ENCODE assay signal across 24 cellular contexts in the genomic region with DNA sequence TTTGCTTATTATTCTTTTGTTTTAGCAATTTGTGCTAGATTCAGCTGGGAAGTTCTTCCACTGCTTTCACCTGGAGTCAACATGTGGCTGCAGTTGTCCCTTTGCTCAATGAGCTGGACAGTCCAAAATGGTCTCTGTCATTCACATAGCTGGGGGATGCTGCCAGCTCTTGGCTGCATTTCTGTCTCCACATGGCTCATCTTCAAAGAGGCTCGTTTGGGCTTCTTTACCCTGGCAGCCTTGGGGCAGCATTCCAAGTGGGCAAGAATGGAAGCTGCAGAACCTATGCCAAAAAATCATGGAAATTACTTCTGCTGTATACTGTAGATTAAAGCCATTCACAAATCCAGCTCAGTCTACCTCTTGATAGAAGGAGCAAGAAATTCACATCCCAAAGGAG.
"Had no signal": no experiment of that assay in that cellular context is flagged by ENCODE, and none has a peak within 500 bp of the region (broad histone marks: within the 10 kb centered on the region; RNA-seq: fewer than 3 reads in every experiment).

No MANE protein-coding gene starts in this region.

- H3K4me3 Mint-ChIP-seq: dendritic cell treated with granulocyte-macrophage colony-stimulating factor and Interleukin-4, amounts not matched to agents 40 ng/mL and 50 ng/mL, for 4 days; effector memory CD8-positive, alpha-beta T cell; endodermal cell; memory B cell; naive thymus-derived CD4-positive, alpha-beta T cell; natural killer cell had no signal

- H3K9me3 ChIP-seq: gastrocnemius medialis had no signal

- H3K4me1 Mint-ChIP-seq: endodermal cell; memory B cell; naive thymus-derived CD4-positive, alpha-beta T cell; natural killer cell had no signal

- H3K27me3 Mint-ChIP-seq: effector memory CD8-positive, alpha-beta T cell had no signal

- H3K27ac Mint-ChIP-seq: dendritic cell treated with granulocyte-macrophage colony-stimulating factor and Interleukin-4, amounts not matched to agents 40 ng/mL and 50 ng/mL, for 4 days; effector memory CD8-positive, alpha-beta T cell; endodermal cell; memory B cell; naive thymus-derived CD4-positive, alpha-beta T cell; natural killer cell had no signal

- ATAC-seq: effector memory CD8-positive, alpha-beta T cell; esophagus mucosa; gastrocnemius medialis; heart right ventricle; left cardiac atrium; left lung; left ventricle myocardium superior; lower lobe of right lung; naive thymus-derived CD4-positive, alpha-beta T cell; natural killer cell had no signal

- H3K4me1 ChIP-seq: esophagus squamous epithelium, gastrocnemius medialis, heart right ventricle, left lung, lower lobe of right lung had no signal

- H3K36me3 ChIP-seq: esophagus squamous epithelium, gastrocnemius medialis, heart right ventricle, left lung, lower lobe of right lung had no signal

- H3K36me3 Mint-ChIP-seq: memory B cell had no signal

- H3K4me3 ChIP-seq: coronary artery, esophagus squamous epithelium, gastrocnemius medialis, heart right ventricle, left lung, lower lobe of right lung had no signal

- H3K27me3 ChIP-seq: esophagus squamous epithelium, gastrocnemius medialis, heart right ventricle, left lung had no signal

- DNase-seq: effector CD8-positive, alpha-beta T cell; effector memory CD8-positive, alpha-beta T cell; endodermal cell; erythroblast; esophagus squamous epithelium; foreskin fibroblast; foreskin melanocyte; gastrocnemius medialis; glutamatergic neuron; head of caudate nucleus; heart right ventricle; left cardiac atrium; left lung; left ventricle myocardium superior; lower lobe of right lung; mesendoderm; midbrain; naive thymus-derived CD4-positive, alpha-beta T cell; natural killer cell had no signal

- H3K27ac ChIP-seq: coronary artery, epithelial cell of prostate, esophagus squamous epithelium, gastrocnemius medialis, heart right ventricle, left lung, lower lobe of right lung had no signal
